7 cellular contexts compared by ENCODE assay signal in the genomic region with DNA sequence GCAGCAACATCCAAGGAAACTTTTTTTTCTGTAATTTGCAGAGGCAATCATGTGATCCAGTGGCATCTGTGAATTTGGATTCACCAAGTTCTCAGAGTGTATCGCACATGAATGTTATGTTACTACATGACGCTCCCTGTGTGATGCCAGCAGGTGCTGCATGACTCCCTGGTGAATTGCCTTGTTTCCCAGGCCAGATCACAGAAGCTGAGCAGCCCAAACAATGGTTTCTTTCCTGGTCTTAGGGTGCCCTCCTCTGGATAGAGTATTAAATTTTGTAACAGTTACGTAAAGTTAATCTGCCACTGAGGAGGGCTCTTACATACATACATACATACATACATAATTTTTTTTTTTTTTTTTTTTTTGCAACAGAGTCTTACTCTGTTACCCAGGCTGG. TPM values are rescaled to one million over a fixed set of nuclear protein-coding genes. Genes with fewer than 3 reads are reported as not detected.
DNase-seq lines count a peak whose midpoint lies in the region; ATAC-seq and TF ChIP-seq lines count a peak whose summit lies in the region.

No MANE protein-coding gene starts in this region.

- peak; percentile 79 for ATAC-seq in left lobe of liver
- ATAC-seq in GM21825 (IDR thresholded peaks at IDR 0.05; ENCODE audit: unreplicated experiment) = no peak
- no peak for ATAC-seq in HG02852 (IDR thresholded peaks at IDR 0.05; ENCODE audit: unreplicated experiment)

- peaks cover 8% of the 10 kb centered on the region for H3K4me1 Mint-ChIP-seq in MCF 10A (ENCODE audit: insufficient read depth, unreplicated experiment)

- peak; percentile 60 for DNase-seq in Jurkat, Clone E6-1 (ENCODE audit: low read depth, low spot score)
- DNase-seq in NOMO-1 treated with DMSO at 0.1 percent for 48 hours (lab: John Stamatoyannopoulos, UW; ENCODE audit: unreplicated experiment) (peak; percentile 82), MCF 10A (ENCODE audit: unreplicated experiment) (peak; percentile 79), left lobe of liver (ENCODE audit: low spot score) (no peak)

- no TSS peak for BruUV-seq in MCF 10A (replicated peaks; lab: Mats Ljungman, UMichigan)

- H3K36me3 Mint-ChIP-seq in MCF 10A (ENCODE audit: insufficient read depth, unreplicated experiment) = peaks cover 35% of the 10 kb centered on the region

- CTCF ChIA-PET in MCF 10A (lab: Yijun Ruan, JAX) = interaction anchor here (0.6 to 3.3 kb wide), 12 partner anchors 10 to 1305 kb away, joined by 3 to 39 read pairs (median 4); no protein-coding TSS in a partner anchor

- no peaks in the 10 kb centered on the region for H3K9me3 Mint-ChIP-seq in MCF 10A (ENCODE audit: unreplicated experiment)

- no peak overlapping the region for H3K27ac ChIP-seq in DOHH2 (ENCODE audit: low read depth, low read length)

- no peak overlapping the region for H3K4me3 ChIP-seq in DOHH2 (ENCODE audit: low read length)
- H3K4me3 ChIP-seq in Jurkat, Clone E6-1 (ENCODE audit: low read length) = no peak overlapping the region

- no peak overlapping the region for H3K4me3 Mint-ChIP-seq in MCF 10A (ENCODE audit: unreplicated experiment)

- no peaks in the 10 kb centered on the region for H3K27me3 ChIP-seq in DOHH2 (ENCODE audit: control insufficient read depth, low read length)

- 0 out of 2 replicates have a peak, but pooled peaks cover 4% of the 10 kb centered on the region for H3K9me2 ChIP-seq in DOHH2 (replicated peaks; ENCODE audit: control insufficient read depth, low read length)

- POLR2A ChIA-PET in MCF 10A (lab: Yijun Ruan, JAX) = interaction anchor here (1.2 to 1.9 kb wide), 5 partner anchors 31 to 133 kb away, joined by 3 to 11 read pairs (median 3); partner anchors contain the start of gene ZKSCAN1

- H3K27me3 Mint-ChIP-seq in MCF 10A (ENCODE audit: insufficient read depth, unreplicated experiment) = no peaks in the 10 kb centered on the region

- H3K79me2 ChIP-seq in DOHH2 (ENCODE audit: control insufficient read depth, low read length) = peaks cover 9% of the 10 kb centered on the region

- intact Hi-C loops in MCF 10A (cut with micrococcal nuclease) = loop anchor here (1.0 to 10.0 kb wide), 2 partner anchors 59 to 138 kb away; partner anchors contain the start of gene TRIM4

- peak; percentile 42 for TF ChIP-seq CTCF in DOHH2 (IDR thresholded peaks at IDR 0.05; ENCODE audit: low read depth, low read length, poor library complexity, severe bottlenecking)
- peak; percentile 34 for TF ChIP-seq CTCF in MCF 10A (IDR thresholded peaks at IDR 0.05; ENCODE audit: unreplicated experiment)

- no peaks in the 10 kb centered on the region for H4K20me1 ChIP-seq in DOHH2 (ENCODE audit: control insufficient read depth, insufficient read depth, low read depth, low read length)

- peaks cover 17% of the 10 kb centered on the region for H3K4me1 ChIP-seq in DOHH2 (ENCODE audit: control insufficient read depth, low read length)

- H3K27ac Mint-ChIP-seq in MCF 10A (ENCODE audit: low read depth, unreplicated experiment) = no peak overlapping the region

- no peaks in the 10 kb centered on the region for H3K9me3 ChIP-seq in DOHH2 (ENCODE audit: control insufficient read depth, insufficient read depth, low read length)

- H3F3A ChIP-seq in DOHH2 (ENCODE audit: control insufficient read depth, insufficient read depth) = no peaks in the 10 kb centered on the region; the same call in 1 of the 2 replicates

- H3K4me2 ChIP-seq in DOHH2 (ENCODE audit: low read length) = no peak overlapping the region

- no peaks in the 10 kb centered on the region; the same call in 1 of the 2 replicates for H3K36me3 ChIP-seq in DOHH2 (ENCODE audit: control insufficient read depth, low read length)

RNA-seq across cellular contexts. Expression of gene ZSCAN21, which starts 3.6 kb away (rescaled TPM):
- 9.7 TPM for polyA plus RNA-seq in Jurkat, Clone E6-1 (2012; ENCODE audit: insufficient read depth, insufficient read length)
- total RNA-seq in MCF 10A (2022) (13.8 and 14.7 TPM in 2 replicates), left lobe of liver (7.7 TPM)

RNA-seq across cellular contexts. Expression of gene ZNF3, which starts 28.3 kb away (rescaled TPM):
- 27.7 TPM for polyA plus RNA-seq in Jurkat, Clone E6-1 (2012; ENCODE audit: insufficient read depth, insufficient read length)
- 23.7 and 24.8 TPM in 2 replicates for total RNA-seq in MCF 10A (2022)
- total RNA-seq in left lobe of liver = 14.5 TPM

RNA-seq across cellular contexts. Expression of gene COPS6, which starts 35.6 kb away (rescaled TPM):
- polyA plus RNA-seq in Jurkat, Clone E6-1 (2012; ENCODE audit: insufficient read depth, insufficient read length) = 322 TPM
- total RNA-seq in MCF 10A (2022) = 85.2 and 103 TPM in 2 replicates
- total RNA-seq in left lobe of liver = 42.6 TPM

RNA-seq across cellular contexts. Expression of gene ZKSCAN1, which starts 37.8 kb away (rescaled TPM):
- polyA plus RNA-seq in Jurkat, Clone E6-1 (2012; ENCODE audit: insufficient read depth, insufficient read length) = 12.9 TPM
- total RNA-seq in MCF 10A (2022) (80.2 and 86.2 TPM in 2 replicates), left lobe of liver (99.9 TPM)

RNA-seq across cellular contexts. Expression of gene MCM7, which starts 48.0 kb away (rescaled TPM):
- polyA plus RNA-seq in Jurkat, Clone E6-1 (2012; ENCODE audit: insufficient read depth, insufficient read length) = 476 TPM
- total RNA-seq in MCF 10A (2022) (38.5 and 67.8 TPM in 2 replicates), left lobe of liver (17.7 TPM)
